20 cellular contexts compared by ENCODE assay signal in the genomic region with DNA sequence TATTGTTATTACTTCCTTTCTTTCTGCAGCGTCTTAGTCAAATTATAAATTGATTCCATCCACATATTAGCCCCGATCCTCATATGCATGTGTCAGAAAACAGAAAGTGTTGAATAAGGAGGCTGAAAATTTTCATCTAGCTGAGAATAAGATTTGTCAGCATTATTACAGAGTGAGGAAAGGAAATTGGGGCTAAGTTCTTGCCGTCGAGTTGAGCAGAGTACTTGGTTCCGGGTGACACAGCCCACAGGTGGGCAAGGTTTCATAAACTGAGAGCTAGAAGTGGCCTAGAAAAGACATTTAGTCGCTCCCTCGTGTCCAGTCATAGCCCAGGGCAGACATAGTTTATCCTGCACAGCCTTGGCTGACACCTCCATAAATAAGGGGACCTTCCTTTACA.
DNase-seq lines count a peak whose midpoint lies in the region; ATAC-seq, FAIRE-seq and TF ChIP-seq lines count a peak whose summit lies in the region.
"Had no signal": no experiment of that assay in that cellular context is flagged by ENCODE, and none has a peak within 500 bp of the region (broad histone marks: within the 10 kb centered on the region; RNA-seq: fewer than 3 reads in every experiment).

No MANE protein-coding gene starts in this region.

- no peak overlapping the region for H2AFZ ChIP-seq in HepG2 (ENCODE audit: low read length)

- no peaks in the 10 kb centered on the region for H4K20me1 ChIP-seq in HepG2 (ENCODE audit: insufficient read depth, low read length)

- BruUV-seq in HepG2 (replicated peaks; lab: Mats Ljungman, UMichigan) = no TSS peak

- H3K36me3 Mint-ChIP-seq in T-cell = no peaks in the 10 kb centered on the region
- peaks cover 6% of the 10 kb centered on the region for H3K36me3 Mint-ChIP-seq in stimulated activated effector memory CD8-positive, alpha-beta T cell treated with anti-CD3 and anti-CD28 coated beads, Interleukin-12 subunit alpha, Interleukin-12 subunit beta, amount 100 ng/mL, for 72 hours

- no peaks in the 10 kb centered on the region for H3K4me1 ChIP-seq in HepG2 (ENCODE audit: insufficient read depth, low read length)
- peaks cover 0 to 5% (median 0%) of the 10 kb centered on the region in 4 donors for H3K4me1 ChIP-seq in right lobe of liver
- peaks cover 3% of the 10 kb centered on the region for H3K4me1 ChIP-seq in effector memory CD4-positive, alpha-beta T cell (ENCODE audit: control insufficient read depth, insufficient read depth, low read length, poor library complexity, severe bottlenecking)

- intact Hi-C loops in HepG2 (cut with micrococcal nuclease; ENCODE audit: unreplicated experiment) = no loop called here
- intact Hi-C loops in right lobe of liver (cut with DNase I) = loop anchor here in 1 of 2 donors (10.0 kb wide), 1 partner anchor 45 kb away; no protein-coding TSS in a partner anchor

- H3K4me2 ChIP-seq in HepG2 (ENCODE audit: low read depth, low read length) = no peak overlapping the region
- H3K4me2 ChIP-seq: SK-N-SH had no signal

- no peaks in the 10 kb centered on the region for H3K9me3 Mint-ChIP-seq in T-cell
- no peaks in the 10 kb centered on the region for H3K9me3 Mint-ChIP-seq in stimulated activated effector memory CD8-positive, alpha-beta T cell treated with anti-CD3 and anti-CD28 coated beads, Interleukin-12 subunit alpha, Interleukin-12 subunit beta, amount 100 ng/mL, for 72 hours

- no peaks in the 10 kb centered on the region for H3K79me2 ChIP-seq in HepG2 (ENCODE audit: insufficient read depth, low read length)

- no peak for TF ChIP-seq CTCF in HepG2 (CRISPR knock-in tag; IDR thresholded peaks at IDR 0.05)
- TF ChIP-seq CTCF in right lobe of liver (IDR thresholded peaks at IDR 0.05) = no peak

- no peaks in the 10 kb centered on the region for H3K27me3 ChIP-seq in HepG2 (ENCODE audit: control insufficient read depth in 1 of 2, insufficient read depth in 2 of 2, low read length in 2 of 2)
- H3K27me3 ChIP-seq in right lobe of liver = no peaks in the 10 kb centered on the region
- H3K27me3 ChIP-seq in effector memory CD4-positive, alpha-beta T cell (replicated peaks; ENCODE audit: control insufficient read depth, insufficient read depth, low read length, poor library complexity, severe bottlenecking) = no peaks in the 10 kb centered on the region

- ATAC-seq in HepG2 (no peak), right lobe of liver (no peak), T-cell (replicated peaks in 1 of 4) (peak in 1 of 4 experiments; percentile 43)
- peak; percentile 68 for ATAC-seq in stimulated activated effector memory CD8-positive, alpha-beta T cell treated with anti-CD3 and anti-CD28 coated beads, Interleukin-12 subunit alpha, Interleukin-12 subunit beta, amount 100 ng/mL, for 72 hours

- TF ChIP-seq POLR2A in HepG2 (IDR thresholded peaks at IDR 0.05; ENCODE audit: insufficient read depth in 1 of 2, low read depth in 2 of 2, low read length in 2 of 2) = no peak
- TF ChIP-seq POLR2A in right lobe of liver (IDR thresholded peaks at IDR 0.05) = no peak

- peaks cover 8 to 11% (median 8%) of the 10 kb centered on the region in 3 donors for H3K4me1 Mint-ChIP-seq in T-cell
- peaks cover 31% of the 10 kb centered on the region for H3K4me1 Mint-ChIP-seq in stimulated activated effector memory CD8-positive, alpha-beta T cell treated with anti-CD3 and anti-CD28 coated beads, Interleukin-12 subunit alpha, Interleukin-12 subunit beta, amount 100 ng/mL, for 72 hours

- no peak overlapping the region for H3K4me3 Mint-ChIP-seq in T-cell
- H3K4me3 Mint-ChIP-seq in stimulated activated effector memory CD8-positive, alpha-beta T cell treated with anti-CD3 and anti-CD28 coated beads, Interleukin-12 subunit alpha, Interleukin-12 subunit beta, amount 100 ng/mL, for 72 hours = peak overlapping the region; percentile 59

- DNase-seq in HepG2 (ENCODE audit: low spot score) = no peak
- no peak for DNase-seq in right lobe of liver
- no peak for DNase-seq in T-cell
- no peak for DNase-seq in effector memory CD4-positive, alpha-beta T cell
- DNase-seq in stimulated activated effector memory CD8-positive, alpha-beta T cell treated with anti-CD3 and anti-CD28 coated beads, Interleukin-12 subunit alpha, Interleukin-12 subunit beta, amount 100 ng/mL, for 72 hours (ENCODE audit: low spot score in 2 of 2) = no peak
- no peak for DNase-seq in cortex of kidney (lab: John Stamatoyannopoulos, UW)
- no peak for DNase-seq in NCI-H2107 treated with DMSO at 0.1 percent for 48 hours (lab: John Stamatoyannopoulos, UW; ENCODE audit: unreplicated experiment)
- no peak for DNase-seq in putamen (ENCODE audit: low spot score)
- DNase-seq: EL; GF-D8; NCI-H1105; NCI-H146; NCI-H2029; NCI-H226; NCI-H510A treated with DMSO at 0.1 percent for 48 hours; NCI-H748 treated with DMSO at 0.1 percent for 48 hours; NK-92 treated with Interleukin-12 subunit alpha and Interleukin-12 subunit beta, amount 100 ng/mL, for 24 hours; SIG-M5; SK-N-SH had no signal

- in situ Hi-C loops in HepG2 (cut with HindIII; ENCODE audit: extremely low pct_ligation_motif_present, low pct_unique_long_range_greater_than_20kb) = no loop called here

- H3K4me3 ChIP-seq in HepG2 (replicated peaks in 1 of 3; ENCODE audit: insufficient read depth in 1 of 3, low read depth in 2 of 3, low read length in 3 of 3) (no peak overlapping the region), right lobe of liver (no peak overlapping the region)
- H3K4me3 ChIP-seq in effector memory CD4-positive, alpha-beta T cell (ENCODE audit: insufficient read depth, low read depth, low read length, poor library complexity, severe bottlenecking) = no peak overlapping the region

- TF ChIP-seq RAD21 in HepG2 (CRISPR knock-in tag; IDR thresholded peaks at IDR 0.05) = no peak

- no peak overlapping the region for H3K9ac ChIP-seq in HepG2 (ENCODE audit: insufficient read depth, low read depth, low read length)
- H3K9ac ChIP-seq: SK-N-SH had no signal

- no peaks in the 10 kb centered on the region for H3K9me3 ChIP-seq in HepG2 (ENCODE audit: low read length)
- no peaks in the 10 kb centered on the region for H3K9me3 ChIP-seq in right lobe of liver
- H3K9me3 ChIP-seq in effector memory CD4-positive, alpha-beta T cell (ENCODE audit: control insufficient read depth, low read length) = no peaks in the 10 kb centered on the region
- H3K9me3 ChIP-seq: SK-N-SH had no signal

- POLR2A ChIA-PET in HepG2 (lab: Yijun Ruan, JAX) (no interaction called here), T-cell (lab: Charles Lee) (interaction anchor here in 1 of 2 donors (0.6 kb wide), 1 partner anchor 25 kb away, joined by 5 read pairs; no protein-coding TSS in a partner anchor)

- 35% methylated on average over 7 of the region's 7 CpGs for WGBS in HepG2 (ENCODE audit: low lambda C conversion rate)
- 83% methylated on average over 2 of the region's 7 CpGs for WGBS in right lobe of liver (ENCODE audit: insufficient coverage, low coverage, low lambda C conversion rate, missing lambda C conversion rate)

- no peak overlapping the region for H3K27ac ChIP-seq in HepG2 (ENCODE audit: extremely low read length, insufficient read depth, low read length)
- H3K27ac ChIP-seq in right lobe of liver = no peak overlapping the region
- H3K27ac ChIP-seq in effector memory CD4-positive, alpha-beta T cell (ENCODE audit: insufficient read depth, low read length, poor library complexity, severe bottlenecking) = peak overlapping the region; percentile 32

- H3K27ac Mint-ChIP-seq in T-cell = peak overlapping the region; percentile 51 to 57
- H3K27ac Mint-ChIP-seq in stimulated activated effector memory CD8-positive, alpha-beta T cell treated with anti-CD3 and anti-CD28 coated beads, Interleukin-12 subunit alpha, Interleukin-12 subunit beta, amount 100 ng/mL, for 72 hours = no peak overlapping the region

- peaks cover 0 to 6% of the 10 kb centered on the region in 2 donors for H3K27me3 Mint-ChIP-seq in T-cell

- H3K36me3 ChIP-seq in HepG2 (replicated peaks in 1 of 2; ENCODE audit: control insufficient read depth in 1 of 2, insufficient read depth in 2 of 2, low read length in 2 of 2) = no peaks in the 10 kb centered on the region
- H3K36me3 ChIP-seq in right lobe of liver = no peaks in the 10 kb centered on the region
- no peaks in the 10 kb centered on the region for H3K36me3 ChIP-seq in effector memory CD4-positive, alpha-beta T cell (ENCODE audit: control insufficient read depth, insufficient read depth, low read length)

- CTCF ChIA-PET in HepG2 (lab: Yijun Ruan, JAX; ENCODE audit: low intra/inter-chr PET ratio, low total read pairs) = no interaction called here
- CTCF ChIA-PET in T-cell (lab: Charles Lee) = no interaction called here

- no peak for FAIRE-seq in HepG2 (lab: Jason Lieb, UNC)
- FAIRE-seq: H54 had no signal

- TF ChIP-seq EP300 in HepG2 (IDR thresholded peaks at IDR 0.05; ENCODE audit: low read depth in 2 of 2, low read length in 2 of 2) = no peak
- TF ChIP-seq EP300 in HepG2 (CRISPR knock-in tag; IDR thresholded peaks at IDR 0.05; ENCODE audit: borderline replicate concordance) = no peak

TF ChIP-seq in HepG2, 621 proteins besides CTCF, POLR2A, EP300 and RAD21 (continues in another document):
- TF ChIP-seq BHLHE40 (IDR thresholded peaks at IDR 0.05; ENCODE audit: low read length) (no peak), SMARCE1 (IDR thresholded peaks at IDR 0.05; ENCODE audit: borderline replicate concordance) (no peak), MAFK (conservative IDR thresholded peaks at IDR 0.05 in 1 of 2, IDR thresholded peaks at IDR 0.05 in 1 of 2; ENCODE audit: low read length in 2 of 2) (peak; percentile 35 to 50; a peak in 3 of 4 replicates), MAFF (IDR thresholded peaks at IDR 0.05; ENCODE audit: low read depth, low read length) (peak; percentile 43; the same call in 1 of the 2 replicates), ELF4 (CRISPR knock-in tag; IDR thresholded peaks at IDR 0.05; ENCODE audit: borderline replicate concordance) (no peak)
- TF ChIP-seq, protein P1, sequence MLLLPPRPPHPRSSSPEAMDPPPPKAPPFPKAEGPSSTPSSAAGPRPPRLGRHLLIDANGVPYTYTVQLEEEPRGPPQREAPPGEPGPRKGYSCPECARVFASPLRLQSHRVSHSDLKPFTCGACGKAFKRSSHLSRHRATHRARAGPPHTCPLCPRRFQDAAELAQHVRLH (CRISPR knock-in tag; IDR thresholded peaks at IDR 0.05; ENCODE audit: borderline replicate concordance, low read depth) = no peak
- TF ChIP-seq, protein P2, sequence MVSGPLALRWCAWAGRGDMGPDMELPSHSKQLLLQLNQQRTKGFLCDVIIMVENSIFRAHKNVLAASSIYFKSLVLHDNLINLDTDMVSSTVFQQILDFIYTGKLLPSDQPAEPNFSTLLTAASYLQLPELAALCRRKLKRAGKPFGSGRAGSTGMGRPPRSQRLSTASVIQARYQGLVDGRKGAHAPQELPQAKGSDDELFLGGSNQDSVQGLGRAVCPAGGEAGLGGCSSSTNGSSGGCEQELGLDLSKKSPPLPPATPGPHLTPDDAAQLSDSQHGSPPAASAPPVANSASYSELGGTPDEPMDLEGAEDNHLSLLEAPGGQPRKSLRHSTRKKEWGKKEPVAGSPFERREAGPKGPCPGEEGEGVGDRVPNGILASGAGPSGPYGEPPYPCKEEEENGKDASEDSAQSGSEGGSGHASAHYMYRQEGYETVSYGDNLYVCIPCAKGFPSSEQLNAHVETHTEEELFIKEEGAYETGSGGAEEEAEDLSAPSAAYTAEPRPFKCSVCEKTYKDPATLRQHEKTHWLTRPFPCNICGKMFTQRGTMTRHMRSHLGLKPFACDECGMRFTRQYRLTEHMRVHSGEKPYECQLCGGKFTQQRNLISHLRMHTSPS (CRISPR knock-in tag; IDR thresholded peaks at IDR 0.05; ENCODE audit: low read depth) = no peak
